9 cellular contexts compared by ENCODE assay signal in the genomic region with DNA sequence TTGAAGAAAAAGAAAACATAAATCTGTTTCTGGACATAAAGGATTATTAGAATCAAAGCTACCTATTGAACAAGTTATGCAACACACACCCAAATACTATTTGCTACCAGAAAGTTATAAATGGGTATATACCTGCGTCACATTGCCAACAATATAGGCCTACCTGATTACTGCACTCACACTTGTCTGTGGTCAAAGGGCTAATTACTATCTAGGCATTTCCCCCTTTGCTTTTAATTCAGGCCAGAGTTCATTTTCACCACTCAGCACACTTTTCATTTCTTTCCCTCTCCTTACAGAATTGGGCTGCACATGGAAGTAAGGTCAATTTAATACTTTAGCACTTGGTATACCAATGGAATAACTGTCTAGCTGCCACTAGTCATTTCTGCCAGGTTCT. TPM values are rescaled to one million over a fixed set of nuclear protein-coding genes. Genes with fewer than 3 reads are reported as not detected.
DNase-seq lines count a peak whose midpoint lies in the region; ATAC-seq and TF ChIP-seq lines count a peak whose summit lies in the region.
"Had no signal": no experiment of that assay in that cellular context is flagged by ENCODE, and none has a peak within 500 bp of the region (broad histone marks: within the 10 kb centered on the region; RNA-seq: fewer than 3 reads in every experiment).

No MANE protein-coding gene starts in this region.

- ATAC-seq in HG02571 (IDR thresholded peaks at IDR 0.05; ENCODE audit: unreplicated experiment), result no peak
- ATAC-seq in HG02885 (IDR thresholded peaks at IDR 0.05; ENCODE audit: poor library complexity, unreplicated experiment), result no peak
- no peak for ATAC-seq in GM21515 (IDR thresholded peaks at IDR 0.05; ENCODE audit: unreplicated experiment)

- H3K4me1 ChIP-seq in Peyer's patch (peaks cover 0 to 39% (median 4%) of the 10 kb centered on the region in 4 donors), prostate gland (replicated peaks) (no peaks in the 10 kb centered on the region)

- 77% methylated on average over 1 of the region's 1 CpG for WGBS in prostate gland

- H3K4me3 ChIP-seq in Peyer's patch (peak overlapping the region in 2 of 4 donors; percentile 78 to 95), epithelial cell of proximal tubule (ENCODE audit: low read depth, low read length) (peak overlapping the region; percentile 86), prostate gland (peak overlapping the region; percentile 75 to 77)

- no peaks in the 10 kb centered on the region for H3K27me3 ChIP-seq in Peyer's patch
- no peaks in the 10 kb centered on the region for H3K27me3 ChIP-seq in prostate gland (replicated peaks; ENCODE audit: insufficient read depth)

- TF ChIP-seq POLR2A in Peyer's patch (IDR thresholded peaks at IDR 0.05) (no peak), prostate gland (IDR thresholded peaks at IDR 0.05) (no peak)

- in situ Hi-C loops in G401 (cut with HindIII; ENCODE audit: low sequenced_read_pairs), result no loop called here

- DNase-seq in G401 (ENCODE audit: low spot score), result peak; percentile 18
- no peak for DNase-seq in Peyer's patch
- no peak for DNase-seq in epithelial cell of proximal tubule (ENCODE audit: low read depth)
- no peak for DNase-seq in prostate gland (ENCODE audit: low spot score)
- DNase-seq in NCI-H1092 treated with DMSO at 0.1 percent for 48 hours (lab: John Stamatoyannopoulos, UW), result no peak
- DNase-seq: NCI-H1930 had no signal

- H3K27ac ChIP-seq in Peyer's patch, result peak overlapping the region in 3 of 4 donors; percentile 98 to 100 (median 99)
- peak overlapping the region in 1 of 2 donors; percentile 90 for H3K27ac ChIP-seq in prostate gland

- TF ChIP-seq CTCF in Peyer's patch (IDR thresholded peaks at IDR 0.05) (no peak), epithelial cell of proximal tubule (conservative IDR thresholded peaks at IDR 0.05; ENCODE audit: low read depth, low read length) (no peak), prostate gland (IDR thresholded peaks at IDR 0.05) (no peak)

- intact Hi-C loops in prostate gland (cut with DNase I), result loop anchor here (10.0 kb wide), 1 partner anchor 365 kb away; no protein-coding TSS in a partner anchor

- no peaks in the 10 kb centered on the region for H3K9me3 ChIP-seq in Peyer's patch
- no peaks in the 10 kb centered on the region for H3K9me3 ChIP-seq in prostate gland

- H3K36me3 ChIP-seq in Peyer's patch (no peaks in the 10 kb centered on the region), prostate gland (no peaks in the 10 kb centered on the region)

RNA-seq across cellular contexts. Expression of gene SOS2, which starts 1.7 kb away (rescaled TPM):
- total RNA-seq in G401 (2014; rRNA removed; shearing (Covaris generic)), result 7.9 and 20.0 TPM in 2 replicates
- total RNA-seq in Peyer's patch, result 10 to 100 TPM; 41.7 to 57.1 (median 53.9) TPM
- 10.1 and 13.5 TPM in 2 replicates for total RNA-seq in epithelial cell of proximal tubule
- 10 to 100 TPM; 22.6 to 41.4 TPM for total RNA-seq in prostate gland
